ENCODE assay signal across 15 cellular contexts in genomic region chrX:82658492-82658891, GRCh38.
DNase-seq lines count a peak whose midpoint lies in the region; ATAC-seq and TF ChIP-seq lines count a peak whose summit lies in the region.
"Had no signal": no experiment of that assay in that cellular context is flagged by ENCODE, and none has a peak within 500 bp of the region (broad histone marks: within the 10 kb centered on the region; RNA-seq: fewer than 3 reads in every experiment).

No MANE protein-coding gene starts in this region.

- H3K36me3 Mint-ChIP-seq in neural progenitor cell = no peaks in the 10 kb centered on the region

- no peak overlapping the region for H3K27ac ChIP-seq in neural progenitor cell
- H3K27ac ChIP-seq: 22Rv1, BLaER1 had no signal

- H3K9ac ChIP-seq in neural progenitor cell = no peak overlapping the region
- H3K9ac ChIP-seq: BLaER1 had no signal

- no peaks in the 10 kb centered on the region for H3K4me1 Mint-ChIP-seq in neural progenitor cell

- H3K9me3 ChIP-seq in neural progenitor cell (ENCODE audit: low read depth) = peaks cover 21% of the 10 kb centered on the region

- H3K79me2 ChIP-seq in neural progenitor cell (ENCODE audit: low read depth) = no peaks in the 10 kb centered on the region

- H3K36me3 ChIP-seq in neural progenitor cell = no peaks in the 10 kb centered on the region
- H3K36me3 ChIP-seq: BLaER1 had no signal

- no peak overlapping the region for H3K4me3 Mint-ChIP-seq in neural progenitor cell
- H3K4me3 Mint-ChIP-seq: H9 had no signal

- no peak overlapping the region for H2AFZ ChIP-seq in neural progenitor cell (replicated peaks)

- no peaks in the 10 kb centered on the region for H3K4me1 ChIP-seq in neural progenitor cell
- H3K4me1 ChIP-seq: BLaER1 had no signal

- no peak overlapping the region for H3K4me3 ChIP-seq in neural progenitor cell
- H3K4me3 ChIP-seq: BLaER1, K562 had no signal

- DNase-seq in NCI-H1417 (lab: John Stamatoyannopoulos, UW) (peak in 2 of 3 experiments; percentile 21 to 72), NCI-H1417 treated with DMSO at 0.1 percent for 48 hours (lab: John Stamatoyannopoulos, UW) (no peak), NCI-H69 (lab: John Stamatoyannopoulos, UW) (peak; percentile 65), neural progenitor cell (ENCODE audit: low spot score) (peak; percentile 46), NCI-H1930 (lab: John Stamatoyannopoulos, UW) (no peak)
- DNase-seq: DMS 273 treated with DMSO at 0.1 percent for 48 hours, DMS79 treated with DMSO at 0.1 percent for 48 hours, EL, GOT3, H9 had no signal

- no peak for TF ChIP-seq CTCF in neural progenitor cell (IDR thresholded peaks at IDR 0.05)

- no peaks in the 10 kb centered on the region for H3F3A ChIP-seq in neural progenitor cell (ENCODE audit: low read depth)

- ATAC-seq in HG03108 (IDR thresholded peaks at IDR 0.05; ENCODE audit: unreplicated experiment) (no peak), HG02759 (IDR thresholded peaks at IDR 0.05; ENCODE audit: unreplicated experiment) (no peak)
- ATAC-seq: K562 had no signal

- H3K27me3 ChIP-seq in neural progenitor cell = no peaks in the 10 kb centered on the region

- H3K27me3 Mint-ChIP-seq in neural progenitor cell (ENCODE audit: insufficient read depth, low read depth) = no peaks in the 10 kb centered on the region

- H3K27ac Mint-ChIP-seq in neural progenitor cell = no peak overlapping the region
- H3K27ac Mint-ChIP-seq: H9 had no signal

- H4K20me1 ChIP-seq in neural progenitor cell (ENCODE audit: low read depth) = no peaks in the 10 kb centered on the region
- H4K20me1 ChIP-seq: BLaER1 had no signal

- H3K4me2 ChIP-seq in neural progenitor cell = no peak overlapping the region
- H3K4me2 ChIP-seq: BLaER1 had no signal

- peaks cover 13% of the 10 kb centered on the region for H3K9me3 Mint-ChIP-seq in neural progenitor cell

Comparison
In these comparisons a context has a peak if more than half of its experiments do, and no peak if none do; other contexts are left out.
1. DNase-seq: peak in NCI-H1417 (2 of 3), NCI-H69 (single experiment) and neural progenitor cell (single experiment); none in NCI-H1417 treated with DMSO at 0.1 percent for 48 hours (single experiment) and NCI-H1930 (0 of 2).